Comparison of ENCODE assay signal across 8 cellular contexts in the genomic region with DNA sequence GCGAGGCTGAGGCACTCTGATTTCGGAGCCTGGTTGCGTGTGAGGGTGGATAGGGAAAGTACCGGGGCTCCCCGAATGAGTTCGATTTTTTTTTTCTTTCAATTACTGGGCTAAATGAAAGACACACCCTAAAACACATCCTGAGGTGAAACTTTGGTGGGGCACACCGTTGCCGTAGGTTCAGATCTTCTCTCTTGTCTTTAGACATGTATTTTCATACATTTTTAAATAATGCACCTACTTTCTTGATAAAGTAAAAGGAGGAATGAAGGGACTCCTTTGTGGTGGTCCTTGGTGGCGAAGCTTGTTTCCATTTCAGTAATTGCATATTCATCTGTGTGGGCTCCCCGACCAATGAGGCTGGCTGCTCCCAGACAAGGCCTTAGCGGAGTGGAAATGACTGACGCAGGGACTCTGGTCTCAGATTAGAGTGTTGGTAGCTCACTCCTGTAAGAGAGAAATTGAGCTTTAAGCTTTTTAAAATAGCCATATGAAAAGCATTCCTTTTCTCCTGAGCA. TPM values are rescaled to one million over a fixed set of nuclear protein-coding genes. Genes with fewer than 3 reads are reported as not detected.
DNase-seq lines count a peak whose midpoint lies in the region; ATAC-seq and TF ChIP-seq lines count a peak whose summit lies in the region.

No MANE protein-coding gene starts in this region.

- TF ChIP-seq CTCF in OCI-LY3 (IDR thresholded peaks at IDR 0.05; ENCODE audit: low read depth, low read length) (no peak), left ventricle myocardium inferior (IDR thresholded peaks at IDR 0.05; ENCODE audit: borderline replicate concordance) (no peak), smooth muscle cell (IDR thresholded peaks at IDR 0.05; ENCODE audit: borderline replicate concordance, insufficient read depth, poor library complexity, severe bottlenecking) (no peak), omental fat pad (IDR thresholded peaks at IDR 0.05) (no peak)

- H2AFZ ChIP-seq in OCI-LY3 (ENCODE audit: low read depth, low read length) (no peak overlapping the region), smooth muscle cell (ENCODE audit: low read depth) (peak overlapping the region; percentile 74)

- H3K9ac ChIP-seq in OCI-LY3 (ENCODE audit: low read length) (peak overlapping the region; percentile 70), smooth muscle cell (ENCODE audit: low read depth) (peak overlapping the region; percentile 94)

- H3K27me3 ChIP-seq in OCI-LY3 (ENCODE audit: low read depth, low read length) = no peaks in the 10 kb centered on the region
- no peaks in the 10 kb centered on the region for H3K27me3 ChIP-seq in left ventricle myocardium inferior (ENCODE audit: low read depth)
- no peaks in the 10 kb centered on the region for H3K27me3 ChIP-seq in smooth muscle cell (ENCODE audit: low read depth)

- H3K4me3 ChIP-seq in OCI-LY3 (ENCODE audit: low read length) (peak overlapping the region; percentile 87), left ventricle myocardium inferior (peak overlapping the region; percentile 94), smooth muscle cell (peak overlapping the region; percentile 72)

- H3K36me3 ChIP-seq in OCI-LY3 (replicated peaks; ENCODE audit: low read depth, low read length) (no peaks in the 10 kb centered on the region), left ventricle myocardium inferior (no peaks in the 10 kb centered on the region), smooth muscle cell (ENCODE audit: low read depth) (no peaks in the 10 kb centered on the region)

- peak; percentile 33 for ATAC-seq in HG02852 (IDR thresholded peaks at IDR 0.05; ENCODE audit: unreplicated experiment)
- no peak for ATAC-seq in omental fat pad (ENCODE audit: low FRiP score)

- H3K4me2 ChIP-seq in OCI-LY3 (ENCODE audit: low read length) (peak overlapping the region; percentile 81), smooth muscle cell (peak overlapping the region; percentile 85)

- WGBS in smooth muscle cell (ENCODE audit: low lambda C conversion rate) = under 1% methylated on average over 11 of the region's 12 CpGs

- H3K79me2 ChIP-seq in OCI-LY3 (ENCODE audit: low read length) (peaks cover 43% of the 10 kb centered on the region), smooth muscle cell (ENCODE audit: low read depth) (peaks cover 52% of the 10 kb centered on the region)

- peaks cover 8% of the 10 kb centered on the region for H3F3A ChIP-seq in smooth muscle cell (ENCODE audit: low read depth)

- H4K20me1 ChIP-seq in OCI-LY3 (ENCODE audit: insufficient read depth, low read length) (peaks cover 22% of the 10 kb centered on the region), smooth muscle cell (ENCODE audit: low read depth) (peaks cover 48% of the 10 kb centered on the region)

- H3K27ac ChIP-seq in OCI-LY3 (ENCODE audit: low read length) (peak overlapping the region; percentile 53), left ventricle myocardium inferior (replicated peaks) (peak overlapping the region; percentile 98), smooth muscle cell (ENCODE audit: low read depth) (peak overlapping the region; percentile 79)

- intact Hi-C loops in left ventricle myocardium inferior (cut with micrococcal nuclease) = no loop called here

- peak; percentile 9 to 10 for DNase-seq in NCI-H524 (lab: John Stamatoyannopoulos, UW)
- DNase-seq in NCI-H524 treated with DMSO at 0.1 percent for 48 hours (lab: John Stamatoyannopoulos, UW) = no peak
- peak; percentile 91 for DNase-seq in activated effector memory CD4-positive, alpha-beta T cell treated with anti-CD3 and anti-CD28 coated beads, Interleukin-2, amount 50 U/mL, for 16 hours
- DNase-seq in left ventricle myocardium inferior = no peak
- DNase-seq in smooth muscle cell (lab: John Stamatoyannopoulos, UW; ENCODE audit: unreplicated experiment) = no peak
- DNase-seq in omental fat pad (ENCODE audit: low spot score) = no peak

- no peaks in the 10 kb centered on the region for H3K9me3 ChIP-seq in OCI-LY3 (ENCODE audit: insufficient read depth, low read length)
- no peaks in the 10 kb centered on the region for H3K9me3 ChIP-seq in left ventricle myocardium inferior (replicated peaks)
- no peaks in the 10 kb centered on the region for H3K9me3 ChIP-seq in smooth muscle cell (replicated peaks; ENCODE audit: low read depth)

- H3K4me1 ChIP-seq in OCI-LY3 (ENCODE audit: low read length) (peaks cover 30% of the 10 kb centered on the region), left ventricle myocardium inferior (peaks cover 48% of the 10 kb centered on the region), smooth muscle cell (ENCODE audit: low read depth) (peaks cover 23% of the 10 kb centered on the region)

RNA-seq across cellular contexts. Expression of gene CCSER2, which starts 0.8 kb away (rescaled TPM):
- total RNA-seq in left ventricle myocardium inferior (175 TPM), smooth muscle cell (42.1 and 53.8 TPM in 2 replicates), omental fat pad (10 to 100 TPM; 41.2 to 61.9 (median 47.7) TPM)
- 32.8 and 46.9 TPM in 2 replicates for polyA plus RNA-seq in smooth muscle cell

Comparison
In these comparisons a context has a peak if more than half of its experiments do, and no peak if none do; other contexts are left out.
1. DNase-seq: peak in NCI-H524 (2 of 2) and activated effector memory CD4-positive, alpha-beta T cell treated with anti-CD3 and anti-CD28 coated beads, Interleukin-2, amount 50 U/mL, for 16 hours (single experiment); none in NCI-H524 treated with DMSO at 0.1 percent for 48 hours (single experiment), left ventricle myocardium inferior (single experiment), smooth muscle cell (single experiment) and omental fat pad (single experiment).
2. Peak in every context shown above with its lines, with median percentiles within 50 percentile points of each other: H3K27ac ChIP-seq and H3K4me3 ChIP-seq.